ENCODE assay signal across 8 cellular contexts in the genomic region with DNA sequence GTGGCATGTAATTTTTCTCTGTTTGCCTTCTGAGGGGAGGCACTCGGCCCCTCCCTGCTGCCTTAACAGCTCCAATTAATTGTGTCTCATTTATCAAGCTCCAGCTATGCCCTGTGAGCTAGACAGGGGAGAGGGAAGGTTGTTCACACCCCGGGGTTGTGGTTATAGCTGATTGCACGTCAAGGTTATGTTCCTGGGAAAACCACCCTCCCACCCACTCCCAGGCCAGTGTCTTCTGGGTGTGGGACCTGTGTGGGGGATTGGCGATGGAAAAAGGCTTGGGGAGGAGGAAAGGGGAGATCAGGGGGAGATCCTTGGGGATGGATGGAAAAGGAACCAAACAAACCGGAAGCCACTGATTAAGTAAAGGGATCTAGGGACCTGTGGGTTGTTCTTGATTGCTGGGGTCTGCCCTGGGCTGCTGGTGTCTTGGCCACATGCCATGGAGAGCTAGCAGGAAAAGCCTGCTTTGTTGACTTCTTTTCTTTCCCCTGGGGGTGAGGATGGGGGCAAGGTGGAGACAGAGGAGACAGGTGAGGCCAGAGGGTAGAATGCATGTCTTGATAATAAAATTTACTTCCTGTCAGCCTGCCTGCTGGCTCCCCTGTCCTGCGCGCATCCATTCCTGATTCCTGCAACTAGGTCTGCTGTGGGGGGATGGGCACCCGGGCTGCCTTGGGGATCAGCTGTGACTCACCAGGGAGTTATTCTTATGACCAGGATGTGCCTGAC. TPM values are rescaled to one million over a fixed set of nuclear protein-coding genes. Genes with fewer than 3 reads are reported as not detected.
DNase-seq lines count a peak whose midpoint lies in the region; ATAC-seq, FAIRE-seq and TF ChIP-seq lines count a peak whose summit lies in the region.

No MANE protein-coding gene starts in this region.

- ATAC-seq in Right ventricle myocardium superior (ENCODE audit: poor library complexity) (peak; percentile 93), pancreas (peak; percentile 85 to 89 (median 88))

- WGBS in pancreas, 2 donors: 8 to 13% methylated on average over 8 of the region's 8 CpGs

- no peaks in the 10 kb centered on the region for H3K9me3 Mint-ChIP-seq in activated naive CD4-positive, alpha-beta T cell treated with anti-CD3 and anti-CD28 coated beads, Interleukin-2, amount 50 U/mL, for 24 hours

- no peak for FAIRE-seq in pancreas (lab: Jason Lieb, UNC)

- TF ChIP-seq CTCF in pancreas (IDR thresholded peaks at IDR 0.05): no peak

- H3K4me3 Mint-ChIP-seq in activated naive CD4-positive, alpha-beta T cell treated with anti-CD3 and anti-CD28 coated beads, Interleukin-2, amount 50 U/mL, for 24 hours: peak overlapping the region; percentile 78

- peaks cover 0 to 8% (median 0%) of the 10 kb centered on the region in 3 donors for H3K4me1 ChIP-seq in pancreas

- peak overlapping the region; percentile 99 for H3K27ac Mint-ChIP-seq in activated naive CD4-positive, alpha-beta T cell treated with anti-CD3 and anti-CD28 coated beads, Interleukin-2, amount 50 U/mL, for 24 hours

- H3K4me3 ChIP-seq in pancreas: no peak overlapping the region

- no peaks in the 10 kb centered on the region for H3K27me3 Mint-ChIP-seq in activated naive CD4-positive, alpha-beta T cell treated with anti-CD3 and anti-CD28 coated beads, Interleukin-2, amount 50 U/mL, for 24 hours

- H3K27ac ChIP-seq in pancreas: peak overlapping the region; percentile 64 to 84 (median 72)

- intact Hi-C loops in Right ventricle myocardium superior (cut with DNase I) (no loop called here), pancreas (cut with DNase I) (no loop called here)

- H3K36me3 ChIP-seq in pancreas: no peaks in the 10 kb centered on the region

- peaks cover 13% of the 10 kb centered on the region for H3K36me3 Mint-ChIP-seq in activated naive CD4-positive, alpha-beta T cell treated with anti-CD3 and anti-CD28 coated beads, Interleukin-2, amount 50 U/mL, for 24 hours

- DNase-seq in ACHN: peak; percentile 94
- peak; percentile 98 for DNase-seq in H4 (ENCODE audit: low spot score)
- peak; percentile 55 for DNase-seq in NCI-H524 treated with DMSO at 0.1 percent for 48 hours (lab: John Stamatoyannopoulos, UW)
- peak; percentile 86 for DNase-seq in Right ventricle myocardium superior
- DNase-seq in pancreas: peak; percentile 77 to 86 (median 85)
- DNase-seq in cortex of kidney (lab: John Stamatoyannopoulos, UW): no peak
- DNase-seq in HuH-7 (ENCODE audit: low spot score): no peak

- in situ Hi-C loops in ACHN (cut with HindIII; ENCODE audit: low pct_ligation_motif_present, low pct_unique_long_range_greater_than_20kb, low sequenced_read_pairs): no loop called here

- no peaks in the 10 kb centered on the region for H3K27me3 ChIP-seq in pancreas

- peaks cover 95% of the 10 kb centered on the region for H3K4me1 Mint-ChIP-seq in activated naive CD4-positive, alpha-beta T cell treated with anti-CD3 and anti-CD28 coated beads, Interleukin-2, amount 50 U/mL, for 24 hours

- no peaks in the 10 kb centered on the region for H3K9me3 ChIP-seq in pancreas

RNA-seq across cellular contexts. Expression of a gene that starts 14.1 kb away (rescaled TPM):
- 2.5 and 3.6 TPM in 2 replicates for total RNA-seq in H4 (2014; rRNA removed; shearing (Covaris generic))
- total RNA-seq in Right ventricle myocardium superior (4.7 TPM), pancreas (10 to 100 TPM; 11.2 to 47.5 (median 16.5) TPM)
- 10 to 100 TPM in 1 of 2 donors, 1 to 10 TPM in 1; 2.7 to 10.9 TPM for polyA plus RNA-seq in pancreas

Comparison
In these comparisons a context has a peak if more than half of its experiments do, and no peak if none do; other contexts are left out.
1. DNase-seq: peak in ACHN (single experiment), H4 (single experiment), NCI-H524 treated with DMSO at 0.1 percent for 48 hours (single experiment), Right ventricle myocardium superior (single experiment) and pancreas (6 of 6); none in cortex of kidney (single experiment) and HuH-7 (single experiment).